In genomic region chr22:37373451-37373850, GRCh38 we compare ENCODE assay signal across 24 cellular contexts. TPM values are rescaled to one million over a fixed set of nuclear protein-coding genes. Genes with fewer than 3 reads are reported as not detected.
"Had no signal": no experiment of that assay in that cellular context is flagged by ENCODE, and none has a peak within 500 bp of the region (broad histone marks: within the 10 kb centered on the region; RNA-seq: fewer than 3 reads in every experiment).

No MANE protein-coding gene starts in this region.

- H3K9me3 ChIP-seq: colonic mucosa, esophagus muscularis mucosa, esophagus squamous epithelium, gastrocnemius medialis, gastroesophageal sphincter, heart left ventricle, heart right ventricle had no signal

- H3K36me3 ChIP-seq: colonic mucosa, esophagus muscularis mucosa, esophagus squamous epithelium, gastrocnemius medialis, gastroesophageal sphincter, heart left ventricle, heart right ventricle had no signal

- ATAC-seq: effector memory CD8-positive, alpha-beta T cell; esophagus mucosa; foreskin keratinocyte; gastrocnemius medialis; gastroesophageal sphincter; heart left ventricle; heart right ventricle had no signal

- H3K4me1 ChIP-seq: colonic mucosa, esophagus squamous epithelium, foreskin keratinocyte, gastrocnemius medialis, gastroesophageal sphincter had no signal

- H3K27ac ChIP-seq: colonic mucosa, coronary artery, epithelial cell of prostate, esophagus muscularis mucosa, esophagus squamous epithelium, foreskin keratinocyte, gastrocnemius medialis, gastroesophageal sphincter, heart left ventricle, heart right ventricle had no signal

- DNase-seq: colonic mucosa; cortex of kidney; dermis blood vessel endothelial cell; dorsolateral prefrontal cortex; effector CD4-positive, alpha-beta T cell; effector CD8-positive, alpha-beta T cell; effector memory CD4-positive, alpha-beta T cell; effector memory CD8-positive, alpha-beta T cell; endodermal cell; erythroblast; esophagus squamous epithelium; foreskin fibroblast; foreskin keratinocyte; foreskin melanocyte; gastrocnemius medialis; glutamatergic neuron; head of caudate nucleus; heart left ventricle; heart right ventricle had no signal

- H3K4me3 ChIP-seq: colonic mucosa, coronary artery, dorsolateral prefrontal cortex, esophagus muscularis mucosa, esophagus squamous epithelium, gastrocnemius medialis, gastroesophageal sphincter, heart left ventricle, heart right ventricle had no signal

RNA-seq across cellular contexts. Expression of gene ELFN2, which starts 53.8 kb away (rescaled TPM):
- total RNA-seq: esophagus mucosa, esophagus squamous epithelium had no signal
